8 cellular contexts compared by ENCODE assay signal in genomic region chr5:176535655-176536131, GRCh38. TPM values are rescaled to one million over a fixed set of nuclear protein-coding genes. Genes with fewer than 3 reads are reported as not detected.
DNase-seq lines count a peak whose midpoint lies in the region; ATAC-seq and TF ChIP-seq lines count a peak whose summit lies in the region.

No MANE protein-coding gene starts in this region.

- POLR2A ChIA-PET in OCI-LY7 (lab: Charles Lee), result interaction anchor here (0.5 to 2.8 kb wide), 11 partner anchors 8 to 589 kb away, joined by 3 to 9 read pairs (median 4); partner anchors contain the start of genes FAF2, HIGD2A and NOP16

- H4K20me1 ChIP-seq in OCI-LY7 (ENCODE audit: insufficient read depth, low read length), result 0 out of 2 replicates have a peak, but pooled peaks cover 7% of the 10 kb centered on the region

- peak overlapping the region; percentile 98 to 100 for H3K27ac Mint-ChIP-seq in effector memory CD8-positive, alpha-beta T cell
- peak overlapping the region; percentile 99 for H3K27ac Mint-ChIP-seq in neural crest cell (ENCODE audit: unreplicated experiment)

- H3K9me3 ChIP-seq in OCI-LY7 (ENCODE audit: low read length), result no peaks in the 10 kb centered on the region

- no peak for TF ChIP-seq CTCF in OCI-LY7 (conservative IDR thresholded peaks at IDR 0.05; ENCODE audit: low read length)
- TF ChIP-seq CTCF in neural crest cell (conservative IDR thresholded peaks at IDR 0.05), result no peak

- TSS peak; percentile 93 for BruUV-seq in OCI-LY7 (replicated peaks; lab: Mats Ljungman, UMichigan)

- intact Hi-C loops in OCI-LY7 (cut with micrococcal nuclease; ENCODE audit: unreplicated experiment), result loop anchor here (2.0 to 10.0 kb wide), 2 partner anchors 87 to 469 kb away; partner anchors contain the start of genes FAF2 and UIMC1

- H3K27me3 Mint-ChIP-seq in effector memory CD8-positive, alpha-beta T cell, result no peaks in the 10 kb centered on the region
- H3K27me3 Mint-ChIP-seq in neural crest cell (ENCODE audit: low read depth), result peaks cover 10% of the 10 kb centered on the region

- H3K4me1 Mint-ChIP-seq in effector memory CD8-positive, alpha-beta T cell (ENCODE audit: low read depth in 2 of 2), result peaks cover 46 to 63% of the 10 kb centered on the region in 2 donors
- H3K4me1 Mint-ChIP-seq in neural crest cell, result peaks cover 44% of the 10 kb centered on the region

- CTCF ChIA-PET in OCI-LY7 (lab: Charles Lee; ENCODE audit: unreplicated experiment), result interaction anchor here (1.0 kb wide), 1 partner anchor 88 kb away, joined by 4 read pairs; no protein-coding TSS in a partner anchor

- H3K9me2 ChIP-seq in OCI-LY7 (ENCODE audit: insufficient read depth, low read length), result no peaks in the 10 kb centered on the region

- H3K4me2 ChIP-seq in OCI-LY7 (ENCODE audit: low read length), result peak overlapping the region; percentile 95

- peaks cover 71% of the 10 kb centered on the region for H3K4me1 ChIP-seq in OCI-LY7 (ENCODE audit: insufficient read depth, low read length, poor library complexity, severe bottlenecking)

- peak overlapping the region; percentile 79 for H3K4me3 ChIP-seq in OCI-LY7 (ENCODE audit: low read depth, low read length, poor library complexity, severe bottlenecking)

- DNase-seq in GF-D8 (lab: John Stamatoyannopoulos, UW) (peak; percentile 53), OCI-LY7 (ENCODE audit: low spot score) (peak; percentile 44), neural crest cell (ENCODE audit: low read depth, low spot score) (no peak), GOT3 (lab: John Stamatoyannopoulos, UW) (no peak)
- DNase-seq in effector memory CD8-positive, alpha-beta T cell, result no peak

- peaks cover 50% of the 10 kb centered on the region for H3K79me2 ChIP-seq in OCI-LY7 (ENCODE audit: insufficient read depth, low read depth, low read length)

- H2AFZ ChIP-seq in OCI-LY7 (ENCODE audit: low read length), result no peak overlapping the region

- H3K36me3 Mint-ChIP-seq in effector memory CD8-positive, alpha-beta T cell (ENCODE audit: insufficient read depth), result peaks cover 73% of the 10 kb centered on the region
- peaks cover 7% of the 10 kb centered on the region for H3K36me3 Mint-ChIP-seq in neural crest cell (ENCODE audit: low read depth)

- peak overlapping the region; percentile 96 to 98 for H3K4me3 Mint-ChIP-seq in effector memory CD8-positive, alpha-beta T cell
- H3K4me3 Mint-ChIP-seq in neural crest cell, result peak overlapping the region; percentile 100

- no peaks in the 10 kb centered on the region for H3K9me3 Mint-ChIP-seq in effector memory CD8-positive, alpha-beta T cell
- no peaks in the 10 kb centered on the region for H3K9me3 Mint-ChIP-seq in neural crest cell

- H3K36me3 ChIP-seq in OCI-LY7 (ENCODE audit: insufficient read depth, low read length), result peaks cover 53% of the 10 kb centered on the region

- peak overlapping the region; percentile 99 for H3K27ac ChIP-seq in OCI-LY7 (ENCODE audit: low read depth, low read length, poor library complexity, severe bottlenecking)

- no peak for ATAC-seq in effector memory CD8-positive, alpha-beta T cell (replicated peaks)
- ATAC-seq in GM18870 (IDR thresholded peaks at IDR 0.05; ENCODE audit: unreplicated experiment) (no peak), GM21717 (IDR thresholded peaks at IDR 0.05; ENCODE audit: unreplicated experiment) (no peak), HG03139 (IDR thresholded peaks at IDR 0.05; ENCODE audit: unreplicated experiment) (no peak)

RNA-seq across cellular contexts. Expression of gene RNF44, which starts 1.5 kb away (rescaled TPM):
- total RNA-seq in OCI-LY7 (2014; rRNA removed; shearing (Covaris generic)), result 47.4 and 61.2 TPM in 2 replicates
- 164 and 207 TPM in 2 replicates for total RNA-seq in OCI-LY7 (2022)
- total RNA-seq in neural crest cell, result 93.8 and 97.1 TPM in 2 replicates

RNA-seq across cellular contexts. Expression of gene CDHR2, which starts 13.4 kb away (rescaled TPM):
- total RNA-seq in OCI-LY7 (2014; rRNA removed; shearing (Covaris generic)), result 0.25 and 0.33 TPM in 2 replicates
- 2.8 and 3.8 TPM in 2 replicates for total RNA-seq in OCI-LY7 (2022)
- not detected in 2 replicates for total RNA-seq in neural crest cell

Comparison
In these comparisons a context has a peak if more than half of its experiments do, and no peak if none do; other contexts are left out.
1. DNase-seq: peak in GF-D8 (single experiment) and OCI-LY7 (single experiment); none in effector memory CD8-positive, alpha-beta T cell (0 of 3), neural crest cell (single experiment) and GOT3 (single experiment).